Comparison of ENCODE assay signal across 1 cellular context in genomic region chr20:3173582-3174441, GRCh38.
A peak's percentile ranks its signal among the peaks of the same experiment; 100 is the strongest.
TF ChIP-seq lines count a peak whose summit lies in the region.

No MANE protein-coding gene starts in this region.

TF ChIP-seq in K562, 482 proteins besides CTCF, POLR2A, EP300 and RAD21 (continued from another document and continues in another):
- no peak for TF ChIP-seq CEBPZ (IDR thresholded peaks at IDR 0.05; ENCODE audit: borderline replicate concordance, low read depth, low read length)
- no peak for TF ChIP-seq TBL1XR1 (IDR thresholded peaks at IDR 0.05; ENCODE audit: low read length in 2 of 2)
- no peak for TF ChIP-seq SRSF7 (optimal IDR thresholded peaks at IDR 0.05; ENCODE audit: low read depth, low read length)
- TF ChIP-seq ARHGAP35 (IDR thresholded peaks at IDR 0.05; ENCODE audit: partially characterized antibody), result no peak
- no peak for TF ChIP-seq MAFF (IDR thresholded peaks at IDR 0.05; ENCODE audit: low read length)
- no peak for TF ChIP-seq STAT5A (IDR thresholded peaks at IDR 0.05; ENCODE audit: borderline replicate concordance, low read length)
- TF ChIP-seq GTF2F1 (IDR thresholded peaks at IDR 0.05; ENCODE audit: low read depth, low read length), result no peak
- TF ChIP-seq FOXJ2 (tag; IDR thresholded peaks at IDR 0.05), result no peak
- TF ChIP-seq HMG20B (CRISPR knock-in tag; IDR thresholded peaks at IDR 0.05), result no peak
- TF ChIP-seq, protein P1, sequence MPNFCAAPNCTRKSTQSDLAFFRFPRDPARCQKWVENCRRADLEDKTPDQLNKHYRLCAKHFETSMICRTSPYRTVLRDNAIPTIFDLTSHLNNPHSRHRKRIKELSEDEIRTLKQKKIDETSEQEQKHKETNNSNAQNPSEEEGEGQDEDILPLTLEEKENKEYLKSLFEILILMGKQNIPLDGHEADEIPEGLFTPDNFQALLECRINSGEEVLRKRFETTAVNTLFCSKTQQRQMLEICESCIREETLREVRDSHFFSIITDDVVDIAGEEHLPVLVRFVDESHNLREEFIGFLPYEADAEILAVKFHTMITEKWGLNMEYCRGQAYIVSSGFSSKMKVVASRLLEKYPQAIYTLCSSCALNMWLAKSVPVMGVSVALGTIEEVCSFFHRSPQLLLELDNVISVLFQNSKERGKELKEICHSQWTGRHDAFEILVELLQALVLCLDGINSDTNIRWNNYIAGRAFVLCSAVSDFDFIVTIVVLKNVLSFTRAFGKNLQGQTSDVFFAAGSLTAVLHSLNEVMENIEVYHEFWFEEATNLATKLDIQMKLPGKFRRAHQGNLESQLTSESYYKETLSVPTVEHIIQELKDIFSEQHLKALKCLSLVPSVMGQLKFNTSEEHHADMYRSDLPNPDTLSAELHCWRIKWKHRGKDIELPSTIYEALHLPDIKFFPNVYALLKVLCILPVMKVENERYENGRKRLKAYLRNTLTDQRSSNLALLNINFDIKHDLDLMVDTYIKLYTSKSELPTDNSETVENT (CRISPR knock-in tag; IDR thresholded peaks at IDR 0.05), result no peak
- TF ChIP-seq SMARCE1 (IDR thresholded peaks at IDR 0.05), result no peak
- no peak for TF ChIP-seq SRSF9 (IDR thresholded peaks at IDR 0.05; ENCODE audit: borderline replicate concordance, low read depth, low read length)
- no peak for TF ChIP-seq ERF (CRISPR knock-in tag; IDR thresholded peaks at IDR 0.05)
- TF ChIP-seq FOSL1 (tag; conservative IDR thresholded peaks at IDR 0.05), result no peak
- TF ChIP-seq FOXP1 (CRISPR knock-in tag; IDR thresholded peaks at IDR 0.05), result peak; percentile 73; the same call in 1 of the 2 replicates
- TF ChIP-seq FOXP4 (CRISPR knock-in tag; IDR thresholded peaks at IDR 0.05; ENCODE audit: borderline replicate concordance), result no peak
- TF ChIP-seq POLR2H (tag; IDR thresholded peaks at IDR 0.05; ENCODE audit: low read depth), result no peak
- TF ChIP-seq ZKSCAN3 (CRISPR knock-in tag; IDR thresholded peaks at IDR 0.05), result no peak
- no peak for TF ChIP-seq NR2C1 (IDR thresholded peaks at IDR 0.05)
- TF ChIP-seq NR2C1 (tag; IDR thresholded peaks at IDR 0.05), result no peak
- TF ChIP-seq CREM (IDR thresholded peaks at IDR 0.05; ENCODE audit: low read depth), result 0 out of 2 replicates have a peak, but pooled peaks have one; percentile 2
- no peak for TF ChIP-seq CBX3 (IDR thresholded peaks at IDR 0.05; ENCODE audit: borderline replicate concordance in 1 of 2, low read length in 2 of 2)
- no peak for TF ChIP-seq TRIM28 (IDR thresholded peaks at IDR 0.05)
- TF ChIP-seq KDM5B (IDR thresholded peaks at IDR 0.05; ENCODE audit: insufficient replicate concordance, low read depth, low read length), result peak; percentile 53
- no peak for TF ChIP-seq MTF1 (CRISPR knock-in tag; IDR thresholded peaks at IDR 0.05; ENCODE audit: borderline replicate concordance)
- no peak for TF ChIP-seq HDAC3 (IDR thresholded peaks at IDR 0.05; ENCODE audit: borderline replicate concordance, partially characterized antibody)
- no peak for TF ChIP-seq TSC22D4 (tag; IDR thresholded peaks at IDR 0.05)
- TF ChIP-seq KLF10 (CRISPR knock-in tag; IDR thresholded peaks at IDR 0.05), result no peak
- TF ChIP-seq ZNF324 (CRISPR knock-in tag; IDR thresholded peaks at IDR 0.05), result no peak
- TF ChIP-seq AFF1 (IDR thresholded peaks at IDR 0.05; ENCODE audit: low read depth in 1 of 2, partially characterized antibody in 2 of 2), result no peak
- no peak for TF ChIP-seq LARP7 (IDR thresholded peaks at IDR 0.05)
- TF ChIP-seq KLF13 (tag; IDR thresholded peaks at IDR 0.05; ENCODE audit: borderline replicate concordance, low read depth), result no peak
- peak; percentile 99 for TF ChIP-seq ZFP36 (IDR thresholded peaks at IDR 0.05; ENCODE audit: low read depth, low read length, partially characterized antibody)
- TF ChIP-seq ZBTB40 (IDR thresholded peaks at IDR 0.05), result no peak
- no peak for TF ChIP-seq ZBTB40 (CRISPR knock-in tag; IDR thresholded peaks at IDR 0.05)
- TF ChIP-seq DNMT1 (IDR thresholded peaks at IDR 0.05), result no peak
- no peak for TF ChIP-seq MYNN (IDR thresholded peaks at IDR 0.05)
- TF ChIP-seq MYNN (CRISPR knock-in tag; IDR thresholded peaks at IDR 0.05), result no peak
- TF ChIP-seq PHB (CRISPR knock-in tag; IDR thresholded peaks at IDR 0.05), result no peak
- TF ChIP-seq, protein P2, sequence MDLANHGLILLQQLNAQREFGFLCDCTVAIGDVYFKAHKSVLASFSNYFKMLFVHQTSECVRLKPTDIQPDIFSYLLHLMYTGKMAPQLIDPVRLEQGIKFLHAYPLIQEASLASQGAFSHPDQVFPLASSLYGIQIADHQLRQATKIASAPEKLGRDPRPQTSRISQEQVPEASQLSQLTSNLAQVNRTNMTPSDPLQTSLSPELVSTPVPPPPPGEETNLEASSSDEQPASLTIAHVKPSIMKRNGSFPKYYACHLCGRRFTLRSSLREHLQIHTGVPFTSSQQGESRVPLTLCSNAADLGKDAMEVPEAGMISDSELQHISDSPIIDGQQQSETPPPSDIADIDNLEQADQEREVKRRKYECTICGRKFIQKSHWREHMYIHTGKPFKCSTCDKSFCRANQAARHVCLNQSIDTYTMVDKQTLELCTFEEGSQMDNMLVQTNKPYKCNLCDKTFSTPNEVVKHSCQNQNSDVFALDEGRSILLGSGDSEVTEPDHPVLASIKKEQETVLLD (IDR thresholded peaks at IDR 0.05), result no peak
- TF ChIP-seq DIDO1 (tag; IDR thresholded peaks at IDR 0.05; ENCODE audit: low read depth), result no peak
- peak; percentile 79 for TF ChIP-seq ZBTB7A (IDR thresholded peaks at IDR 0.05; ENCODE audit: borderline replicate concordance, control insufficient read depth, low read depth, low read length)
- no peak for TF ChIP-seq ZNF586 (CRISPR knock-in tag; conservative IDR thresholded peaks at IDR 0.05)
